Comparison of ENCODE assay signal across 9 cellular contexts in genomic region chr14:65321370-65321875, GRCh38.
DNase-seq lines count a peak whose midpoint lies in the region; ATAC-seq and TF ChIP-seq lines count a peak whose summit lies in the region.
"Had no signal": no experiment of that assay in that cellular context is flagged by ENCODE, and none has a peak within 500 bp of the region (broad histone marks: within the 10 kb centered on the region; RNA-seq: fewer than 3 reads in every experiment).

No MANE protein-coding gene starts in this region.

- no peaks in the 10 kb centered on the region for H3K79me2 ChIP-seq in GM23338 (replicated peaks; ENCODE audit: insufficient read depth)

- no peaks in the 10 kb centered on the region for H3F3A ChIP-seq in GM23338 (replicated peaks; ENCODE audit: low read depth)

- no peak for DNase-seq in CD8-positive, alpha-beta memory T cell
- DNase-seq in activated CD8-positive, alpha-beta T cell treated with anti-CD3 and anti-CD28 coated beads, Interleukin-2, amount 10 ng/mL, durations not matched to agents 7 days and 5 days = peak; percentile 62
- DNase-seq in GM23338 (ENCODE audit: low spot score) = no peak
- no peak for DNase-seq in epidermal melanocyte (ENCODE audit: insufficient read length, low spot score)
- DNase-seq in NAMALWA (ENCODE audit: low spot score) = no peak
- DNase-seq in medulla oblongata (ENCODE audit: extremely low spot score) = no peak
- DNase-seq: endodermal cell had no signal

- no peaks in the 10 kb centered on the region for H3K36me3 ChIP-seq in CD8-positive, alpha-beta memory T cell (ENCODE audit: insufficient read depth, low read length)
- no peaks in the 10 kb centered on the region for H3K36me3 ChIP-seq in GM23338 (ENCODE audit: insufficient read depth)

- no peaks in the 10 kb centered on the region for H3K9me2 ChIP-seq in GM23338 (ENCODE audit: insufficient read depth)

- H3K4me3 Mint-ChIP-seq in CD8-positive, alpha-beta memory T cell = no peak overlapping the region
- peak overlapping the region; percentile 13 for H3K4me3 Mint-ChIP-seq in activated CD8-positive, alpha-beta T cell treated with anti-CD3 and anti-CD28 coated beads, Interleukin-2, amount 10 ng/mL, durations not matched to agents 7 days and 5 days
- H3K4me3 Mint-ChIP-seq in GM23338 = no peak overlapping the region
- H3K4me3 Mint-ChIP-seq: endodermal cell had no signal

- H4K20me1 ChIP-seq in GM23338 (replicated peaks; ENCODE audit: insufficient read depth) = no peaks in the 10 kb centered on the region

- POLR2A ChIA-PET in CD8-positive, alpha-beta memory T cell (lab: Charles Lee) = interaction anchor here (0.6 kb wide), 1 partner anchor 47 kb away, joined by 7 read pairs; no protein-coding TSS in a partner anchor
- POLR2A ChIA-PET in activated CD8-positive, alpha-beta T cell treated with anti-CD3 and anti-CD28 coated beads, Interleukin-2, amount 10 ng/mL, durations not matched to agents 7 days and 5 days (lab: Charles Lee) = interaction anchor here (0.5 to 4.6 kb wide), 7 partner anchors 11 to 90 kb away, joined by 3 to 23 read pairs (median 5); no protein-coding TSS in a partner anchor

- no peak overlapping the region for H3K4me2 ChIP-seq in GM23338

- H3K4me3 ChIP-seq in CD8-positive, alpha-beta memory T cell (ENCODE audit: low read length) = no peak overlapping the region
- no peak overlapping the region for H3K4me3 ChIP-seq in GM23338

- H3K36me3 Mint-ChIP-seq in CD8-positive, alpha-beta memory T cell = peaks cover 0 to 6% (median 0%) of the 10 kb centered on the region in 3 donors
- peaks cover 18% of the 10 kb centered on the region for H3K36me3 Mint-ChIP-seq in activated CD8-positive, alpha-beta T cell treated with anti-CD3 and anti-CD28 coated beads, Interleukin-2, amount 10 ng/mL, durations not matched to agents 7 days and 5 days (ENCODE audit: low read depth)
- no peaks in the 10 kb centered on the region for H3K36me3 Mint-ChIP-seq in GM23338 (ENCODE audit: low read depth)

- H3K9me3 Mint-ChIP-seq in CD8-positive, alpha-beta memory T cell = peaks cover 0 to 2% (median 0%) of the 10 kb centered on the region in 5 donors
- H3K9me3 Mint-ChIP-seq in activated CD8-positive, alpha-beta T cell treated with anti-CD3 and anti-CD28 coated beads, Interleukin-2, amount 10 ng/mL, durations not matched to agents 7 days and 5 days (ENCODE audit: insufficient read depth) = peaks cover 2% of the 10 kb centered on the region
- H3K9me3 Mint-ChIP-seq in GM23338 = no peaks in the 10 kb centered on the region

- H3K9me3 ChIP-seq in CD8-positive, alpha-beta memory T cell (ENCODE audit: low read length) = no peaks in the 10 kb centered on the region

- no peaks in the 10 kb centered on the region for H3K27me3 ChIP-seq in CD8-positive, alpha-beta memory T cell (ENCODE audit: insufficient read depth, low read length, poor library complexity, severe bottlenecking)
- H3K27me3 ChIP-seq in GM23338 (ENCODE audit: insufficient read depth) = no peaks in the 10 kb centered on the region

- no peaks in the 10 kb centered on the region for H3K27me3 Mint-ChIP-seq in CD8-positive, alpha-beta memory T cell
- no peaks in the 10 kb centered on the region for H3K27me3 Mint-ChIP-seq in activated CD8-positive, alpha-beta T cell treated with anti-CD3 and anti-CD28 coated beads, Interleukin-2, amount 10 ng/mL, durations not matched to agents 7 days and 5 days (ENCODE audit: low read depth)
- peaks cover 7% of the 10 kb centered on the region for H3K27me3 Mint-ChIP-seq in GM23338 (ENCODE audit: insufficient read depth, low read depth, poor library complexity)

- CTCF ChIA-PET in CD8-positive, alpha-beta memory T cell (lab: Charles Lee) = interaction anchor here (1.0 kb wide), 1 partner anchor 90 kb away, joined by 3 read pairs; no protein-coding TSS in a partner anchor
- CTCF ChIA-PET in activated CD8-positive, alpha-beta T cell treated with anti-CD3 and anti-CD28 coated beads, Interleukin-2, amount 10 ng/mL, durations not matched to agents 7 days and 5 days (lab: Charles Lee) = interaction anchor here (0.9 to 4.9 kb wide), 12 partner anchors 10 to 99 kb away, joined by 3 to 40 read pairs (median 5); no protein-coding TSS in a partner anchor

- peaks cover 8% of the 10 kb centered on the region for H3K4me1 ChIP-seq in CD8-positive, alpha-beta memory T cell (ENCODE audit: insufficient read depth, low read length)
- no peaks in the 10 kb centered on the region for H3K4me1 ChIP-seq in GM23338 (ENCODE audit: insufficient read depth)

- H3K27ac ChIP-seq in CD8-positive, alpha-beta memory T cell (ENCODE audit: low read depth, low read length) = no peak overlapping the region
- H3K27ac ChIP-seq in GM23338 (ENCODE audit: low read depth) = no peak overlapping the region

- ATAC-seq in GM19351 (IDR thresholded peaks at IDR 0.05; ENCODE audit: unreplicated experiment) (peak; percentile 47), HG03342 (IDR thresholded peaks at IDR 0.05; ENCODE audit: unreplicated experiment) (peak; percentile 40), GM23338 (no peak)
- peak; percentile 77 for ATAC-seq in activated CD8-positive, alpha-beta T cell treated with anti-CD3 and anti-CD28 coated beads, Interleukin-2, amount 10 ng/mL, durations not matched to agents 7 days and 5 days

- no peak for TF ChIP-seq CTCF in GM23338 (conservative IDR thresholded peaks at IDR 0.05; ENCODE audit: low read depth in 2 of 2)

- H3K4me1 Mint-ChIP-seq in CD8-positive, alpha-beta memory T cell = peaks cover 6 to 35% (median 11%) of the 10 kb centered on the region in 3 donors
- H3K4me1 Mint-ChIP-seq in activated CD8-positive, alpha-beta T cell treated with anti-CD3 and anti-CD28 coated beads, Interleukin-2, amount 10 ng/mL, durations not matched to agents 7 days and 5 days (ENCODE audit: low read depth) = peaks cover 70% of the 10 kb centered on the region
- H3K4me1 Mint-ChIP-seq in GM23338 = no peaks in the 10 kb centered on the region

- H2AFZ ChIP-seq in GM23338 = no peak overlapping the region; the same call in 1 of the 2 replicates

- H3K27ac Mint-ChIP-seq in CD8-positive, alpha-beta memory T cell = peak overlapping the region in 5 of 8 donors; percentile 5 to 94 (median 30)
- H3K27ac Mint-ChIP-seq in activated CD8-positive, alpha-beta T cell treated with anti-CD3 and anti-CD28 coated beads, Interleukin-2, amount 10 ng/mL, durations not matched to agents 7 days and 5 days = peak overlapping the region; percentile 87
- H3K27ac Mint-ChIP-seq in GM23338 = no peak overlapping the region
- H3K27ac Mint-ChIP-seq: endodermal cell had no signal

TF ChIP-seq in GM23338, 12 proteins besides CTCF, POLR2A, EP300 and RAD21 (continues in another document):
- TF ChIP-seq ZNF114 (CRISPR knock-in tag; IDR thresholded peaks at IDR 0.05) (no peak), ZNF462 (CRISPR knock-in tag; IDR thresholded peaks at IDR 0.05) (no peak), POLR2AphosphoS5 (IDR thresholded peaks at IDR 0.05; ENCODE audit: low read depth) (no peak)
